ENCODE assay signal across 10 cellular contexts in the genomic region with DNA sequence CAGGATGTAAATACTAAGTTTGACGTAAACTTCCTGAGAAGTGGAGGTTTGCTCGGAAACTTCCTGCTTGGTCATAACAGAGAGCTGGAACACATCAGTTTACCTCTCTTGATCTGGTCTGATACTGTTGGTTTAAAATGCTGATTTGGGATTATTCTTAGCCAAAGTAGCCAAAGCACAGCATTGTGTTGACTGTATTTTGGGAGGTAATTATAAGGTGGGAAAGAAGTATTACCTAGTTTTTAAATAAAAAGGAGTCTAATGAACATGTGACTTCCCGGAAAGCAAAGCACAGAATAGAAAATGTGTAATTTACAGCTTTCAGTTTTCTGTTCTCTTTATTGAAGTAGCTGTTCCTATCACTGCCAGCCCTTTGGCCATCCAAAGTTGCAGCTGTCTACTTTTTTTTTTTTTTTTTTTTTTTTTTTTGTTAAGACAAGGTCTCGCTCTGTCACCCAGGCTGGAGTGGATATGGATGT. TPM values are rescaled to one million over a fixed set of nuclear protein-coding genes. Genes with fewer than 3 reads are reported as not detected.
DNase-seq lines count a peak whose midpoint lies in the region; ATAC-seq and TF ChIP-seq lines count a peak whose summit lies in the region.
"Had no signal": no experiment of that assay in that cellular context is flagged by ENCODE, and none has a peak within 500 bp of the region (broad histone marks: within the 10 kb centered on the region; RNA-seq: fewer than 3 reads in every experiment).

No MANE protein-coding gene starts in this region.

- peak overlapping the region; percentile 4 for H3K4me3 ChIP-seq in CD8-positive, alpha-beta T cell (ENCODE audit: low read depth, low read length)
- peak overlapping the region; percentile 1 for H3K4me3 ChIP-seq in effector memory CD4-positive, alpha-beta T cell (ENCODE audit: insufficient read depth, low read depth, low read length, poor library complexity, severe bottlenecking)
- H3K4me3 ChIP-seq in GM23338, result no peak overlapping the region

- peaks cover 30% of the 10 kb centered on the region for H3K4me1 Mint-ChIP-seq in CD8-positive, alpha-beta T cell (ENCODE audit: low read depth)
- H3K4me1 Mint-ChIP-seq in GM23338, result no peaks in the 10 kb centered on the region

- H3K9me3 ChIP-seq in CD8-positive, alpha-beta T cell (ENCODE audit: low read length), result no peaks in the 10 kb centered on the region
- H3K9me3 ChIP-seq in effector memory CD4-positive, alpha-beta T cell (ENCODE audit: control insufficient read depth, low read length), result no peaks in the 10 kb centered on the region

- DNase-seq in CD8-positive, alpha-beta T cell, result peak in 1 of 7 experiments; percentile 25
- DNase-seq in GM19240 (ENCODE audit: insufficient read length, low spot score) (peak; percentile 34), ecto neural progenitor cell (ENCODE audit: low spot score) (no peak), DMS 273 treated with DMSO at 0.1 percent for 48 hours (lab: John Stamatoyannopoulos, UW) (no peak), COLO829 (ENCODE audit: low spot score) (no peak), GM23338 (ENCODE audit: low spot score) (no peak)
- DNase-seq in effector memory CD4-positive, alpha-beta T cell, result peak in 1 of 3 donors; percentile 8
- DNase-seq: WERI-Rb-1 had no signal

- H3K27ac Mint-ChIP-seq in CD8-positive, alpha-beta T cell, result peak overlapping the region; percentile 97
- no peak overlapping the region for H3K27ac Mint-ChIP-seq in GM23338
- H3K27ac Mint-ChIP-seq: type B pancreatic cell had no signal

- H3K4me2 ChIP-seq in GM23338, result no peak overlapping the region

- peaks cover 28% of the 10 kb centered on the region for H3K4me1 ChIP-seq in CD8-positive, alpha-beta T cell (ENCODE audit: insufficient read depth, low read length)
- peaks cover 16% of the 10 kb centered on the region for H3K4me1 ChIP-seq in effector memory CD4-positive, alpha-beta T cell (ENCODE audit: control insufficient read depth, insufficient read depth, low read length, poor library complexity, severe bottlenecking)
- no peaks in the 10 kb centered on the region for H3K4me1 ChIP-seq in GM23338 (ENCODE audit: insufficient read depth)

- POLR2A ChIA-PET in CD8-positive, alpha-beta T cell (lab: Charles Lee), result interaction anchor here (1.3 to 4.8 kb wide), 6 partner anchors 52 to 474 kb away, joined by 4 to 32 read pairs (median 6); a partner anchor contains a TSS

- no peaks in the 10 kb centered on the region for H3K9me3 Mint-ChIP-seq in CD8-positive, alpha-beta T cell
- H3K9me3 Mint-ChIP-seq in GM23338, result no peaks in the 10 kb centered on the region
- H3K9me3 Mint-ChIP-seq: type B pancreatic cell had no signal

- CTCF ChIA-PET in CD8-positive, alpha-beta T cell (lab: Charles Lee), result interaction anchor here (1.0 to 1.1 kb wide), 2 partner anchors 61 to 355 kb away, joined by 3 to 4 read pairs; no protein-coding TSS in a partner anchor

- peak overlapping the region; percentile 87 for H3K27ac ChIP-seq in CD8-positive, alpha-beta T cell (ENCODE audit: low read depth, low read length)
- peak overlapping the region; percentile 77 for H3K27ac ChIP-seq in effector memory CD4-positive, alpha-beta T cell (ENCODE audit: insufficient read depth, low read length, poor library complexity, severe bottlenecking)
- H3K27ac ChIP-seq in GM23338 (ENCODE audit: low read depth), result no peak overlapping the region
- H3K27ac ChIP-seq: WERI-Rb-1 had no signal

- H3K36me3 ChIP-seq in CD8-positive, alpha-beta T cell (ENCODE audit: insufficient read depth, low read length), result no peaks in the 10 kb centered on the region
- H3K36me3 ChIP-seq in effector memory CD4-positive, alpha-beta T cell (ENCODE audit: control insufficient read depth, insufficient read depth, low read length), result no peaks in the 10 kb centered on the region
- no peaks in the 10 kb centered on the region for H3K36me3 ChIP-seq in GM23338 (ENCODE audit: insufficient read depth)
- H3K36me3 ChIP-seq: WERI-Rb-1 had no signal

- TF ChIP-seq CTCF in CD8-positive, alpha-beta T cell (IDR thresholded peaks at IDR 0.05), result no peak
- no peak for TF ChIP-seq CTCF in GM23338 (conservative IDR thresholded peaks at IDR 0.05; ENCODE audit: low read depth in 2 of 2)

- H3K27me3 Mint-ChIP-seq in CD8-positive, alpha-beta T cell (ENCODE audit: low read depth), result no peaks in the 10 kb centered on the region
- peaks cover 3% of the 10 kb centered on the region for H3K27me3 Mint-ChIP-seq in GM23338 (ENCODE audit: insufficient read depth, low read depth, poor library complexity)
- H3K27me3 Mint-ChIP-seq: type B pancreatic cell had no signal

- H2AFZ ChIP-seq in GM23338, result no peak overlapping the region

- peaks cover 2% of the 10 kb centered on the region for H3K36me3 Mint-ChIP-seq in CD8-positive, alpha-beta T cell
- no peaks in the 10 kb centered on the region for H3K36me3 Mint-ChIP-seq in GM23338 (ENCODE audit: low read depth)
- H3K36me3 Mint-ChIP-seq: type B pancreatic cell had no signal

- no peaks in the 10 kb centered on the region for H3K79me2 ChIP-seq in GM23338 (replicated peaks; ENCODE audit: insufficient read depth)

- ATAC-seq in CD8-positive, alpha-beta T cell, result peak; percentile 41
- ATAC-seq in HG03354 (IDR thresholded peaks at IDR 0.05; ENCODE audit: poor library complexity, severe bottlenecking, unreplicated experiment), result peak; percentile 84
- no peak for ATAC-seq in GM23338

- H4K20me1 ChIP-seq in GM23338 (replicated peaks; ENCODE audit: insufficient read depth), result no peaks in the 10 kb centered on the region

- no peaks in the 10 kb centered on the region for H3F3A ChIP-seq in GM23338 (replicated peaks; ENCODE audit: low read depth)

- peak overlapping the region; percentile 72 for H3K4me3 Mint-ChIP-seq in CD8-positive, alpha-beta T cell
- H3K4me3 Mint-ChIP-seq in GM23338, result no peak overlapping the region
- H3K4me3 Mint-ChIP-seq: type B pancreatic cell had no signal

- H3K27me3 ChIP-seq in CD8-positive, alpha-beta T cell (ENCODE audit: insufficient read depth, low read length), result no peaks in the 10 kb centered on the region
- no peaks in the 10 kb centered on the region for H3K27me3 ChIP-seq in effector memory CD4-positive, alpha-beta T cell (replicated peaks; ENCODE audit: control insufficient read depth, insufficient read depth, low read length, poor library complexity, severe bottlenecking)
- no peaks in the 10 kb centered on the region for H3K27me3 ChIP-seq in GM23338 (ENCODE audit: insufficient read depth)

- no peaks in the 10 kb centered on the region for H3K9me2 ChIP-seq in GM23338 (ENCODE audit: insufficient read depth)

- intact Hi-C loops in CD8-positive, alpha-beta T cell (cut with DNase I, micrococcal nuclease), result loop anchor here (1.0 to 2.0 kb wide), 5 partner anchors 52 to 116 kb away; a partner anchor contains a TSS

RNA-seq across cellular contexts. Expression of a gene that starts 52.2 kb away (rescaled TPM):
- 10 to 100 TPM; 40.4 to 42.4 TPM for total RNA-seq in CD8-positive, alpha-beta T cell
- total RNA-seq in GM23338 (2014; rRNA removed; shearing (Covaris generic)), result 61.6 and 77.5 TPM in 2 replicates
- 53.4 and 60.4 TPM in 2 replicates for polyA plus RNA-seq in GM23338 (2016; fragmentation: Nextera tagmentation; extraction: Ambion mirVana)

RNA-seq across cellular contexts. Expression of a gene that starts 55.5 kb away (rescaled TPM):
- total RNA-seq in CD8-positive, alpha-beta T cell, result 10 to 100 TPM; 48.8 to 52.7 TPM
- total RNA-seq in GM23338 (2014; rRNA removed; shearing (Covaris generic)), result 21.8 and 24.2 TPM in 2 replicates
- polyA plus RNA-seq in GM23338 (2016; fragmentation: Nextera tagmentation; extraction: Ambion mirVana), result 24.1 and 26.8 TPM in 2 replicates
